Comparison of ENCODE assay signal across 8 cellular contexts in the genomic region with DNA sequence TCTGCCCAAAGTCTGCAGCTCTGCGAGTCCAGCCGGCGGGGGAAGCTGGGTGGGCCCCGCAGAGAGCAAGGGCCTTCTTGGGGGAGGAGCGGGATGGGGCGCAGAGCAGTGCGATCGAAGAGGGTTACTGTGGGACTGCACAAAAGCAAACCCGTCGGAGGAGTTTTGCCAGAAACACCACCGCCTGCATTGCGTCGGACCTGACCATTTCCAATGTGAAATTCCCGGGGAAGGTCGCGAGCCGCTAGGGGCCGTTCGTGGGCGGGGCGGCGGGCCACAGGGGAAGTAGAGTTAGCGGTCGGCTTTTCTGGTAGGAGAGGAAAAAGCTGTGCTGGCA. TPM values are rescaled to one million over a fixed set of nuclear protein-coding genes. Genes with fewer than 3 reads are reported as not detected.
DNase-seq lines count a peak whose midpoint lies in the region; ATAC-seq and TF ChIP-seq lines count a peak whose summit lies in the region.

No MANE protein-coding gene starts in this region.

- H3K36me3 Mint-ChIP-seq in naive B cell, result peaks cover 0 to 8% of the 10 kb centered on the region in 2 donors

- peak overlapping the region in 1 of 6 donors; percentile 30 for H3K27ac Mint-ChIP-seq in naive B cell

- H3K36me3 ChIP-seq in heart right ventricle, result no peaks in the 10 kb centered on the region

- peaks cover 19 to 24% (median 24%) of the 10 kb centered on the region in 3 donors for H3K27me3 Mint-ChIP-seq in naive B cell

- H3K4me1 ChIP-seq in heart right ventricle, result peaks cover 3 to 31% (median 25%) of the 10 kb centered on the region in 9 donors

- peaks cover 0 to 10% (median 3%) of the 10 kb centered on the region in 7 donors for H3K9me3 Mint-ChIP-seq in naive B cell

- WGBS in heart right ventricle, 2 donors, result 1 to 2% methylated on average over 24 of the region's 24 CpGs

- H3K4me1 Mint-ChIP-seq in naive B cell, result peaks cover 9 to 24% (median 18%) of the 10 kb centered on the region in 3 donors

- H3K4me3 Mint-ChIP-seq in naive B cell, result peak overlapping the region in 7 of 8 donors; percentile 61 to 93 (median 84)

- no peak for DNase-seq in heart right ventricle
- no peak for DNase-seq in left ventricle myocardium superior
- peak; percentile 23 for DNase-seq in astrocyte of the hippocampus (ENCODE audit: low read depth, low spot score)
- no peak for DNase-seq in naive B cell
- no peak for DNase-seq in activated effector memory CD4-positive, alpha-beta T cell treated with Interleukin-2 at 50 U/mL for 16 hours
- no peak for DNase-seq in occipital lobe (lab: John Stamatoyannopoulos, UW)
- no peak for DNase-seq in MV-4-11 (lab: John Stamatoyannopoulos, UW)

- intact Hi-C loops in heart right ventricle (cut with DNase I) (no loop called here), left ventricle myocardium superior (cut with micrococcal nuclease) (no loop called here)

- H3K27ac ChIP-seq in heart right ventricle, result no peak overlapping the region

- TF ChIP-seq CTCF in heart right ventricle (IDR thresholded peaks at IDR 0.05), result no peak

- peak in 5 of 8 donors; percentile 14 to 38 (median 24) for ATAC-seq in heart right ventricle
- no peak for ATAC-seq in left ventricle myocardium superior
- ATAC-seq in naive B cell (ENCODE audit: low read depth in 2 of 2), result no peak
- no peak for ATAC-seq in GM19035 (IDR thresholded peaks at IDR 0.05; ENCODE audit: unreplicated experiment)

- H3K9me3 ChIP-seq in heart right ventricle, result no peaks in the 10 kb centered on the region

- peaks cover 10 to 100% (median 91%) of the 10 kb centered on the region in 7 donors for H3K27me3 ChIP-seq in heart right ventricle

- H3K4me3 ChIP-seq in heart right ventricle, result peak overlapping the region; percentile 18 to 51 (median 41)

RNA-seq across cellular contexts. Expression of gene KCNA1, which starts 0.3 kb away (rescaled TPM):
- under 1 TPM in 1 of 10 donors, not detected in 9; 0.22 TPM for total RNA-seq in heart right ventricle
- polyA plus RNA-seq in heart right ventricle, result not detected
- not detected for total RNA-seq in left ventricle myocardium superior
- not detected for polyA plus RNA-seq in naive B cell (ENCODE audit: low read depth in 6 of 6)
- total RNA-seq in occipital lobe, result 1.1 TPM

Comparison
In these comparisons a context has a peak if more than half of its experiments do, and no peak if none do; other contexts are left out.
1. ATAC-seq: peak in heart right ventricle (5 of 8); none in left ventricle myocardium superior (single experiment), naive B cell (0 of 2) and GM19035 (single experiment).